Comparison of ENCODE assay signal across 8 cellular contexts in genomic region chr11:72589802-72590761, GRCh38.
DNase-seq lines count a peak whose midpoint lies in the region; FAIRE-seq and TF ChIP-seq lines count a peak whose summit lies in the region.

No MANE protein-coding gene starts in this region.

- H3K27ac Mint-ChIP-seq in astrocyte (ENCODE audit: unreplicated experiment) = no peak overlapping the region

- POLR2A ChIA-PET in RWPE1 (lab: Yijun Ruan, JAX; ENCODE audit: low non-redundant PET) = no interaction called here

- DNase-seq in Peyer's patch (peak; percentile 59 to 70 (median 65)), astrocyte (ENCODE audit: low read depth) (no peak), keratinocyte (ENCODE audit: low read depth, low spot score) (no peak), GM19239 (ENCODE audit: insufficient read length, low spot score) (no peak), RWPE1 (ENCODE audit: low spot score) (no peak), H54 (ENCODE audit: insufficient read length, low spot score) (no peak)
- peak; percentile 13 to 57 (median 16) for DNase-seq in stimulated activated CD4-positive, alpha-beta T cell treated with anti-CD3 and anti-CD28 coated beads, TNF-alpha, amount 100 ng/mL, for 48 hours (ENCODE audit: low read depth in 3 of 3)

- H3K4me3 ChIP-seq in GM12875 (ENCODE audit: low read depth, low read length) (no peak overlapping the region), Peyer's patch (peak overlapping the region; percentile 17 to 44 (median 35)), astrocyte (ENCODE audit: insufficient read depth, low read depth, low read length) (no peak overlapping the region), keratinocyte (ENCODE audit: control insufficient read depth in 2 of 3, extremely low read depth in 1 of 3, insufficient read depth in 2 of 3, low read depth in 1 of 3, low read length in 3 of 3) (no peak overlapping the region)

- H3K27me3 Mint-ChIP-seq in astrocyte (ENCODE audit: low read depth, unreplicated experiment) = peaks cover 91% of the 10 kb centered on the region

- H3K4me1 Mint-ChIP-seq in astrocyte (ENCODE audit: low read depth, unreplicated experiment) = no peaks in the 10 kb centered on the region

- H3K36me3 Mint-ChIP-seq in astrocyte (ENCODE audit: low read depth, unreplicated experiment) = no peaks in the 10 kb centered on the region

- H4K20me1 ChIP-seq in astrocyte (ENCODE audit: insufficient read depth, low read length) (peaks cover 9% of the 10 kb centered on the region), keratinocyte (ENCODE audit: control insufficient read depth, extremely low read depth, insufficient read depth, low read length) (peaks cover 6% of the 10 kb centered on the region)

- no peaks in the 10 kb centered on the region for H3K9me3 ChIP-seq in Peyer's patch
- no peaks in the 10 kb centered on the region for H3K9me3 ChIP-seq in astrocyte (ENCODE audit: insufficient read depth, low read depth, low read length)
- H3K9me3 ChIP-seq in keratinocyte (ENCODE audit: control insufficient read depth, low read depth, low read length) = no peaks in the 10 kb centered on the region

- dilution Hi-C loops in keratinocyte (cut with MboI; ENCODE audit: extremely low pct_ligation_motif_present, low sequenced_read_pairs) = no loop called here

- H2AFZ ChIP-seq in astrocyte (ENCODE audit: low read depth, low read length) (no peak overlapping the region), keratinocyte (ENCODE audit: control insufficient read depth, low read length) (no peak overlapping the region)

- TF ChIP-seq CTCF in GM12875 (IDR thresholded peaks at IDR 0.05; ENCODE audit: borderline replicate concordance, insufficient read depth, low read depth, low read length) = peak; percentile 49; the same call in 1 of the 2 replicates
- peak; percentile 6 to 59 (median 37) for TF ChIP-seq CTCF in Peyer's patch (IDR thresholded peaks at IDR 0.05)
- peak; percentile 4 for TF ChIP-seq CTCF in astrocyte (IDR thresholded peaks at IDR 0.05; ENCODE audit: insufficient read depth, low read depth, low read length)
- peak; percentile 42 to 71 (median 66) for TF ChIP-seq CTCF in keratinocyte (optimal IDR thresholded peaks at IDR 0.05 in 1 of 3, IDR thresholded peaks at IDR 0.05 in 1 of 3, conservative IDR thresholded peaks at IDR 0.05 in 1 of 3; ENCODE audit: extremely low read depth in 1 of 3, insufficient read depth in 2 of 3, low read length in 3 of 3)
- no peak for TF ChIP-seq CTCF in RWPE1 (conservative IDR thresholded peaks at IDR 0.05; ENCODE audit: low read depth)

- H3K79me2 ChIP-seq in astrocyte (ENCODE audit: insufficient read depth, low read length) (no peaks in the 10 kb centered on the region), keratinocyte (ENCODE audit: control insufficient read depth, insufficient read depth, low read length) (no peaks in the 10 kb centered on the region)

- no peaks in the 10 kb centered on the region for H3K36me3 ChIP-seq in Peyer's patch
- H3K36me3 ChIP-seq in astrocyte (ENCODE audit: insufficient read depth, low read length) = no peaks in the 10 kb centered on the region
- H3K36me3 ChIP-seq in keratinocyte (ENCODE audit: control insufficient read depth in 2 of 2, extremely low read depth in 1 of 2, insufficient read depth in 2 of 2, low read length in 2 of 2) = no peaks in the 10 kb centered on the region

- H3K4me3 Mint-ChIP-seq in astrocyte (ENCODE audit: unreplicated experiment) = peak overlapping the region; percentile 76

- H3K4me2 ChIP-seq in astrocyte (ENCODE audit: low read length) (peak overlapping the region; percentile 54), keratinocyte (ENCODE audit: control insufficient read depth, extremely low read depth, insufficient read depth, low read depth, low read length) (no peak overlapping the region)

- H3K9me1 ChIP-seq in keratinocyte (ENCODE audit: control insufficient read depth, extremely low read depth, insufficient read depth, low read length) = no peaks in the 10 kb centered on the region

- H3K27ac ChIP-seq in Peyer's patch = no peak overlapping the region
- no peak overlapping the region for H3K27ac ChIP-seq in astrocyte (ENCODE audit: low read depth, low read length)
- H3K27ac ChIP-seq in keratinocyte (ENCODE audit: control insufficient read depth, insufficient read depth, low read length) = no peak overlapping the region
- H3K27ac ChIP-seq in RWPE1 = no peak overlapping the region

- H3K9ac ChIP-seq in astrocyte (ENCODE audit: low read length) = no peak overlapping the region
- no peak overlapping the region for H3K9ac ChIP-seq in keratinocyte (ENCODE audit: control insufficient read depth, extremely low read depth, insufficient read depth, low read length)

- no peak for FAIRE-seq in astrocyte (lab: Jason Lieb, UNC)
- FAIRE-seq in keratinocyte (lab: Jason Lieb, UNC) = no peak
- no peak for FAIRE-seq in GM19239 (lab: Jason Lieb, UNC)
- FAIRE-seq in H54 (lab: Jason Lieb, UNC) = no peak

- H3K9me3 Mint-ChIP-seq in astrocyte (ENCODE audit: unreplicated experiment) = no peaks in the 10 kb centered on the region

- H3K4me1 ChIP-seq in Peyer's patch = peaks cover 0 to 22% (median 7%) of the 10 kb centered on the region in 4 donors
- no peaks in the 10 kb centered on the region for H3K4me1 ChIP-seq in astrocyte (ENCODE audit: insufficient read depth, low read length)
- peaks cover 6% of the 10 kb centered on the region for H3K4me1 ChIP-seq in keratinocyte (ENCODE audit: control insufficient read depth, extremely low read depth, insufficient read depth, low read length)

- H3K27me3 ChIP-seq in Peyer's patch (peaks cover 0 to 6% of the 10 kb centered on the region in 2 donors), astrocyte (ENCODE audit: insufficient read depth, low read length) (peaks cover 76% of the 10 kb centered on the region), keratinocyte (ENCODE audit: control insufficient read depth, extremely low read depth, insufficient read depth, low read length) (peaks cover 81% of the 10 kb centered on the region)

- CTCF ChIA-PET in RWPE1 (lab: Yijun Ruan, JAX) = interaction anchor here (0.7 to 1.6 kb wide), 4 partner anchors 29 to 1185 kb away, joined by 3 to 8 read pairs (median 4); no protein-coding TSS in a partner anchor

- TF ChIP-seq POLR2A in Peyer's patch (IDR thresholded peaks at IDR 0.05) (no peak), H54 (IDR thresholded peaks at IDR 0.05; ENCODE audit: low read depth, low read length) (no peak)

Comparison
In these comparisons a context has a peak if more than half of its experiments do, and no peak if none do; other contexts are left out.
1. H3K4me3 ChIP-seq: peak in Peyer's patch (4 of 4); none in GM12875 (single experiment), astrocyte (single experiment) and keratinocyte (0 of 3).
2. DNase-seq: peak in Peyer's patch (3 of 3) and stimulated activated CD4-positive, alpha-beta T cell treated with anti-CD3 and anti-CD28 coated beads, TNF-alpha, amount 100 ng/mL, for 48 hours (3 of 3); none in astrocyte (single experiment), keratinocyte (single experiment), GM19239 (single experiment), RWPE1 (single experiment) and H54 (single experiment).